ENCODE assay signal across 9 cellular contexts in genomic region chr1:156148236-156148635, GRCh38. TPM values are rescaled to one million over a fixed set of nuclear protein-coding genes. Genes with fewer than 3 reads are reported as not detected.
A peak's percentile ranks its signal among the peaks of the same experiment; 100 is the strongest.
DNase-seq lines count a peak whose midpoint lies in the region; ATAC-seq, FAIRE-seq and TF ChIP-seq lines count a peak whose summit lies in the region.
"Had no signal": no experiment of that assay in that cellular context is flagged by ENCODE, and none has a peak within 500 bp of the region (broad histone marks: within the 10 kb centered on the region; RNA-seq: fewer than 3 reads in every experiment).

No MANE protein-coding gene starts in this region.

- H3K4me3 ChIP-seq in MM.1S (ENCODE audit: low read length) (no peak overlapping the region), mucosa of rectum (ENCODE audit: low read length in 2 of 2) (no peak overlapping the region), neuronal stem cell (ENCODE audit: low read length in 2 of 2) (no peak overlapping the region)

- TF ChIP-seq CTCF in MM.1S (IDR thresholded peaks at IDR 0.05; ENCODE audit: low read length), result no peak

- no peak overlapping the region for H2BK5ac ChIP-seq in neuronal stem cell (ENCODE audit: low read length)

- peak; percentile 96 for FAIRE-seq in GM12891 (lab: Jason Lieb, UNC)

- H3K14ac ChIP-seq in neuronal stem cell (ENCODE audit: low read length), result no peak overlapping the region

- H2BK15ac ChIP-seq in neuronal stem cell (ENCODE audit: low read length), result no peak overlapping the region

- 0 out of 2 replicates have a peak overlapping the region, but pooled peaks have one; percentile 3 for H3K4me2 ChIP-seq in MM.1S (ENCODE audit: low read depth, low read length)
- H3K4me2 ChIP-seq in neuronal stem cell (ENCODE audit: insufficient read depth, low read length, poor library complexity, severe bottlenecking), result no peak overlapping the region

- H3K9me3 ChIP-seq in MM.1S (replicated peaks; ENCODE audit: insufficient read depth, low read length) (no peaks in the 10 kb centered on the region), mucosa of rectum (ENCODE audit: control insufficient read depth in 2 of 2, low read length in 2 of 2) (no peaks in the 10 kb centered on the region), neuronal stem cell (replicated peaks in 1 of 2; ENCODE audit: control insufficient read depth in 2 of 2, insufficient read depth in 1 of 2, low read depth in 1 of 2, low read length in 2 of 2) (no peaks in the 10 kb centered on the region)

- intact Hi-C loops in activated T-helper 1 cell treated with anti-CD3 and anti-CD28 coated beads, Interleukin-12 subunit alpha, Interleukin-12 subunit beta, Interleukin-2, Interleukin-4 antibody, amounts not matched to agents 30 ng/mL and 10 ng/mL and 1 ng/mL, durations not matched to agents 14 hours and 24 hours and 36 hours (cut with micrococcal nuclease), result no loop called here

- no peak overlapping the region for H3K18ac ChIP-seq in neuronal stem cell (ENCODE audit: low read length)

- no peaks in the 10 kb centered on the region for H3K27me3 Mint-ChIP-seq in activated T-helper 1 cell treated with anti-CD3 and anti-CD28 coated beads, Interleukin-12 subunit alpha, Interleukin-12 subunit beta, Interleukin-2, Interleukin-4 antibody, amounts not matched to agents 30 ng/mL and 10 ng/mL and 1 ng/mL, durations not matched to agents 14 hours and 24 hours and 36 hours (ENCODE audit: insufficient read depth)

- H3K79me1 ChIP-seq in neuronal stem cell (ENCODE audit: low read depth, low read length), result no peaks in the 10 kb centered on the region

- H3K9ac ChIP-seq in MM.1S (ENCODE audit: low read length) (no peak overlapping the region), mucosa of rectum (ENCODE audit: low read depth in 1 of 2, low read length in 2 of 2) (no peak overlapping the region), neuronal stem cell (ENCODE audit: low read depth, low read length, poor library complexity) (no peak overlapping the region)
- H3K9ac ChIP-seq: parathyroid adenoma had no signal

- H3K4me1 ChIP-seq in MM.1S (ENCODE audit: low read length), result peaks cover 66% of the 10 kb centered on the region
- H3K4me1 ChIP-seq in mucosa of rectum (ENCODE audit: control insufficient read depth in 2 of 2, insufficient read depth in 2 of 2, low read length in 2 of 2), result peaks cover 15 to 18% of the 10 kb centered on the region in 2 donors
- peaks cover 30 to 36% of the 10 kb centered on the region in 2 donors for H3K4me1 ChIP-seq in neuronal stem cell (ENCODE audit: control insufficient read depth in 2 of 2, insufficient read depth in 1 of 2, low read depth in 1 of 2, low read length in 2 of 2)

- DNase-seq in GM12891 (ENCODE audit: insufficient read length, low spot score), result no peak
- no peak for DNase-seq in MM.1S
- DNase-seq in activated T-helper 1 cell treated with anti-CD3 and anti-CD28 coated beads, Interleukin-12 subunit alpha, Interleukin-12 subunit beta, Interleukin-2, Interleukin-4 antibody, amounts not matched to agents 30 ng/mL and 10 ng/mL and 1 ng/mL, durations not matched to agents 14 hours and 24 hours and 36 hours (ENCODE audit: low spot score), result no peak
- DNase-seq in occipital lobe (lab: John Stamatoyannopoulos, UW), result no peak
- no peak for DNase-seq in neuronal stem cell (ENCODE audit: low spot score)
- DNase-seq: effector CD8-positive, alpha-beta T cell had no signal

- H3K4me3 Mint-ChIP-seq in activated T-helper 1 cell treated with anti-CD3 and anti-CD28 coated beads, Interleukin-12 subunit alpha, Interleukin-12 subunit beta, Interleukin-2, Interleukin-4 antibody, amounts not matched to agents 30 ng/mL and 10 ng/mL and 1 ng/mL, durations not matched to agents 14 hours and 24 hours and 36 hours, result peak overlapping the region; percentile 26

- H3K23ac ChIP-seq in neuronal stem cell (ENCODE audit: low read depth, low read length, poor library complexity), result no peak overlapping the region

- no peaks in the 10 kb centered on the region for H4K20me1 ChIP-seq in MM.1S (ENCODE audit: insufficient read depth, low read length)

- no peak overlapping the region for H4K91ac ChIP-seq in neuronal stem cell (ENCODE audit: low read depth, low read length, poor library complexity)

- no peaks in the 10 kb centered on the region for H3K36me3 ChIP-seq in MM.1S (replicated peaks; ENCODE audit: insufficient read depth, low read length)
- H3K36me3 ChIP-seq in mucosa of rectum (ENCODE audit: control insufficient read depth in 2 of 2, insufficient read depth in 2 of 2, low read length in 2 of 2), result no peaks in the 10 kb centered on the region
- H3K36me3 ChIP-seq in neuronal stem cell (replicated peaks in 1 of 2; ENCODE audit: control insufficient read depth in 2 of 2, insufficient read depth in 2 of 2, low read length in 2 of 2), result no peaks in the 10 kb centered on the region

- peaks cover 27% of the 10 kb centered on the region for H3K79me2 ChIP-seq in MM.1S (ENCODE audit: low read length)
- H3K79me2 ChIP-seq: parathyroid adenoma had no signal

- ATAC-seq in GM18505 (IDR thresholded peaks at IDR 0.05; ENCODE audit: unreplicated experiment), result no peak

- H2AFZ ChIP-seq in MM.1S (ENCODE audit: low read length), result no peak overlapping the region
- H2AFZ ChIP-seq in neuronal stem cell (ENCODE audit: low read length), result no peak overlapping the region
- H2AFZ ChIP-seq: parathyroid adenoma had no signal

- TF ChIP-seq POLR2A in GM12891 (IDR thresholded peaks at IDR 0.05; ENCODE audit: low read depth, low read length) (no peak), GM18505 (IDR thresholded peaks at IDR 0.05; ENCODE audit: borderline replicate concordance, extremely low read depth, insufficient read depth, insufficient read length) (no peak)

- no CpG with 5 or more reads among the region's 6 CpGs for WGBS in neuronal stem cell (ENCODE audit: extremely low coverage in 2 of 2, insufficient read length in 2 of 2, insufficient replicate concordance in 1 of 2), 2 donors

- no peak overlapping the region for H2BK120ac ChIP-seq in neuronal stem cell (ENCODE audit: low read depth, low read length)

- H3F3A ChIP-seq in MM.1S (ENCODE audit: insufficient read depth, low read length), result peaks cover 63% of the 10 kb centered on the region

- H3K9me2 ChIP-seq in MM.1S (replicated peaks; ENCODE audit: insufficient read depth, low read length), result no peaks in the 10 kb centered on the region

- peak overlapping the region; percentile 77 for H3K27ac Mint-ChIP-seq in activated T-helper 1 cell treated with anti-CD3 and anti-CD28 coated beads, Interleukin-12 subunit alpha, Interleukin-12 subunit beta, Interleukin-2, Interleukin-4 antibody, amounts not matched to agents 30 ng/mL and 10 ng/mL and 1 ng/mL, durations not matched to agents 14 hours and 24 hours and 36 hours

- H3K9me3 Mint-ChIP-seq in activated T-helper 1 cell treated with anti-CD3 and anti-CD28 coated beads, Interleukin-12 subunit alpha, Interleukin-12 subunit beta, Interleukin-2, Interleukin-4 antibody, amounts not matched to agents 30 ng/mL and 10 ng/mL and 1 ng/mL, durations not matched to agents 14 hours and 24 hours and 36 hours, result no peaks in the 10 kb centered on the region

- H3K36me3 Mint-ChIP-seq in activated T-helper 1 cell treated with anti-CD3 and anti-CD28 coated beads, Interleukin-12 subunit alpha, Interleukin-12 subunit beta, Interleukin-2, Interleukin-4 antibody, amounts not matched to agents 30 ng/mL and 10 ng/mL and 1 ng/mL, durations not matched to agents 14 hours and 24 hours and 36 hours (ENCODE audit: low read depth), result no peaks in the 10 kb centered on the region

- H3K27me3 ChIP-seq in MM.1S (replicated peaks; ENCODE audit: insufficient read depth, low read length), result no peaks in the 10 kb centered on the region
- no peaks in the 10 kb centered on the region for H3K27me3 ChIP-seq in mucosa of rectum (ENCODE audit: control insufficient read depth in 2 of 2, insufficient read depth in 2 of 2, low read length in 2 of 2)
- H3K27me3 ChIP-seq in neuronal stem cell (ENCODE audit: control insufficient read depth in 3 of 3, insufficient read depth in 3 of 3, low read depth in 1 of 3, low read length in 3 of 3), result no peaks in the 10 kb centered on the region

- H3K4ac ChIP-seq in neuronal stem cell (ENCODE audit: low read length), result no peak overlapping the region

- H3K27ac ChIP-seq in MM.1S (ENCODE audit: low read length), result peak overlapping the region; percentile 5; the same call in 1 of the 2 replicates
- peak overlapping the region; percentile 1 to 58 for H3K27ac ChIP-seq in mucosa of rectum (ENCODE audit: low read depth in 2 of 2, low read length in 2 of 2)
- H3K27ac ChIP-seq in neuronal stem cell (replicated peaks; ENCODE audit: low read length), result no peak overlapping the region
- H3K27ac ChIP-seq: parathyroid adenoma had no signal

- H2AK5ac ChIP-seq in neuronal stem cell (ENCODE audit: low read depth, low read length), result no peak overlapping the region

- H2BK12ac ChIP-seq in neuronal stem cell (ENCODE audit: low read length), result no peak overlapping the region

- no peak overlapping the region for H4K8ac ChIP-seq in neuronal stem cell (ENCODE audit: low read depth, low read length)

- peaks cover 58% of the 10 kb centered on the region for H3K4me1 Mint-ChIP-seq in activated T-helper 1 cell treated with anti-CD3 and anti-CD28 coated beads, Interleukin-12 subunit alpha, Interleukin-12 subunit beta, Interleukin-2, Interleukin-4 antibody, amounts not matched to agents 30 ng/mL and 10 ng/mL and 1 ng/mL, durations not matched to agents 14 hours and 24 hours and 36 hours (ENCODE audit: low read depth)

TF ChIP-seq in GM12891, 5 proteins besides CTCF, POLR2A, EP300 and RAD21 (continues in another document):
- TF ChIP-seq TAF1 (IDR thresholded peaks at IDR 0.05; ENCODE audit: low read depth, low read length), result no peak
- TF ChIP-seq SPI1 (IDR thresholded peaks at IDR 0.05; ENCODE audit: low read depth, low read length), result peak; percentile 42

RNA-seq across cellular contexts. Expression of gene SEMA4A, which starts 5.1 kb away (rescaled TPM):
- polyA plus RNA-seq in GM12891 (2012; ENCODE audit: low read depth, missing spikeins), result 26.3 TPM
- 8.8 and 9.0 TPM in 2 replicates for total RNA-seq in activated T-helper 1 cell treated with anti-CD3 and anti-CD28 coated beads, Interleukin-12 subunit alpha, Interleukin-12 subunit beta, Interleukin-2, Interleukin-4 antibody, amounts not matched to agents 30 ng/mL and 10 ng/mL and 1 ng/mL, durations not matched to agents 14 hours and 24 hours and 36 hours
- 13.6 TPM for total RNA-seq in occipital lobe
- polyA plus RNA-seq in neuronal stem cell (2013, experiment 1 of 2), result 4.4 TPM
- 4.5 TPM for polyA plus RNA-seq in neuronal stem cell (2013, experiment 2 of 2)

RNA-seq across cellular contexts. Expression of gene LMNA, which starts 33.7 kb away (rescaled TPM):
- 70.7 TPM for polyA plus RNA-seq in GM12891 (2012; ENCODE audit: low read depth, missing spikeins)
- 80.1 and 84.1 TPM in 2 replicates for total RNA-seq in activated T-helper 1 cell treated with anti-CD3 and anti-CD28 coated beads, Interleukin-12 subunit alpha, Interleukin-12 subunit beta, Interleukin-2, Interleukin-4 antibody, amounts not matched to agents 30 ng/mL and 10 ng/mL and 1 ng/mL, durations not matched to agents 14 hours and 24 hours and 36 hours
- total RNA-seq in occipital lobe, result 18.1 TPM
- polyA plus RNA-seq in neuronal stem cell (2013, experiment 1 of 2), result 28.6 TPM
- 29.9 TPM for polyA plus RNA-seq in neuronal stem cell (2013, experiment 2 of 2)

RNA-seq across cellular contexts. Expression of gene SLC25A44, which starts 45.7 kb away (rescaled TPM):
- polyA plus RNA-seq in GM12891 (2012; ENCODE audit: low read depth, missing spikeins), result 14.1 TPM
- 67.6 and 79.3 TPM in 2 replicates for total RNA-seq in activated T-helper 1 cell treated with anti-CD3 and anti-CD28 coated beads, Interleukin-12 subunit alpha, Interleukin-12 subunit beta, Interleukin-2, Interleukin-4 antibody, amounts not matched to agents 30 ng/mL and 10 ng/mL and 1 ng/mL, durations not matched to agents 14 hours and 24 hours and 36 hours
- 9.7 TPM for total RNA-seq in occipital lobe
- polyA plus RNA-seq in neuronal stem cell (2013, experiment 1 of 2), result 10.9 TPM
- 11.6 TPM for polyA plus RNA-seq in neuronal stem cell (2013, experiment 2 of 2)
